Comparison of ENCODE assay signal across 1 cellular context in genomic region chr16:31148281-31148728, GRCh38.
TF ChIP-seq lines count a peak whose summit lies in the region.

No MANE protein-coding gene starts in this region.

TF ChIP-seq in GM12878, 131 proteins besides CTCF, POLR2A, EP300 and RAD21:
- no peak for TF ChIP-seq YBX1 (IDR thresholded peaks at IDR 0.05)
- no peak for TF ChIP-seq CEBPZ (IDR thresholded peaks at IDR 0.05; ENCODE audit: low read depth, low read length)
- TF ChIP-seq ASH2L (IDR thresholded peaks at IDR 0.05; ENCODE audit: borderline replicate concordance, low read depth): no peak
- no peak for TF ChIP-seq KLF5 (IDR thresholded peaks at IDR 0.05; ENCODE audit: partially characterized antibody)
- TF ChIP-seq GABPA (IDR thresholded peaks at IDR 0.05; ENCODE audit: low read depth): no peak
- no peak for TF ChIP-seq CEBPB (IDR thresholded peaks at IDR 0.05; ENCODE audit: borderline replicate concordance in 1 of 2, low read depth in 2 of 2, low read length in 2 of 2)
- TF ChIP-seq SPI1 (IDR thresholded peaks at IDR 0.05; ENCODE audit: borderline replicate concordance, insufficient read depth, low read depth, low read length): no peak
- no peak for TF ChIP-seq ATF7 (IDR thresholded peaks at IDR 0.05; ENCODE audit: low read depth)
